Comparison of ENCODE assay signal across 1 cellular context in the genomic region with DNA sequence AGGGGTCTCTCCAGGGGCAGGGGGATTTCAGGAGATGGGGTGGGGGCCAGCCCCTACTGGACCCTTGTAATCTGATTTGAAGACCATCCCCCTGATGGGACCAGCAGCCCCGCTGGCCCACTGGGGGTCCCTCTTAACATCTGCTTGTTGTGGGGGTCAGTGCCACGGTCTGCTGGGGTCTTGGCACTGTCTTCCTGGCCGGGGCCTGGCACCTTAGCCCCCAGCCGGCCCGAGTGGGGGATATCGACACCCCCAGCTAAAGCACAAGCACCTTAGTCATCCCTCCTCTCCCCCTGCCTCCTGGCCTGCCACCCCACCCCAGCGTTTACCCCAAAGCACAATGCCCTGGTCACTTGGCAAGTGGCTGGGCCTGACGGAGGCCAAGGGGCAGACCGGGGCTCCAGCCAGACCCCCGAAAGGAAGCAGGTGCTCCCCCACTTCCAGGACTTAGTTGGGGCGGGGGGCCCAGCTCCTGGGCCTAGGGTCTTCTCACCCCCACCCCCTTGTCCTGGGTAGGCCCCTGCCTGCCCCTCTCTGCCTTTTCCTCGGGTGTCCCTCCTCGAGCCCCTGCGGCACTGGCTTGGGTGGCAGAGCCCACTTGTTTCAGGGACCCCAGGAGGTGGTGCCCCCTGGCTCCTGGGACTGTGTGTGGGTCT.
TF ChIP-seq lines count a peak whose summit lies in the region.

No MANE protein-coding gene starts in this region.

TF ChIP-seq in K562, 482 proteins besides CTCF, POLR2A, EP300 and RAD21:
- TF ChIP-seq MNT (conservative IDR thresholded peaks at IDR 0.05) (no peak), NCOR1 (IDR thresholded peaks at IDR 0.05) (no peak), ZNF551 (CRISPR knock-in tag; IDR thresholded peaks at IDR 0.05) (no peak)
